Comparison of ENCODE assay signal across 15 cellular contexts in genomic region chr17:10162034-10162433, GRCh38. TPM values are rescaled to one million over a fixed set of nuclear protein-coding genes. Genes with fewer than 3 reads are reported as not detected.
DNase-seq lines count a peak whose midpoint lies in the region; ATAC-seq and TF ChIP-seq lines count a peak whose summit lies in the region.
"Had no signal": no experiment of that assay in that cellular context is flagged by ENCODE, and none has a peak within 500 bp of the region (broad histone marks: within the 10 kb centered on the region; RNA-seq: fewer than 3 reads in every experiment).

No MANE protein-coding gene starts in this region.

- in situ Hi-C loops in KBM-7 (cut with MboI; ENCODE audit: low pct_unique_long_range_greater_than_20kb, low sequenced_read_pairs), result no loop called here

- H3K9ac ChIP-seq in BLaER1 (peak overlapping the region; percentile 41; the same call in 1 of the 2 replicates), SK-N-SH (no peak overlapping the region)

- no peak overlapping the region for H3K4me3 ChIP-seq in BLaER1
- H3K4me3 ChIP-seq in SK-N-SH (ENCODE audit: low read depth in 2 of 2, low read length in 1 of 2), result no peak overlapping the region
- H3K4me3 ChIP-seq: ovary, testis had no signal

- H3K27ac ChIP-seq in BLaER1 (peak overlapping the region; percentile 60; the same call in 1 of the 2 replicates), SK-N-SH (ENCODE audit: low read depth in 2 of 2, low read length in 1 of 2) (no peak overlapping the region)
- H3K27ac ChIP-seq: ovary, testis had no signal

- H3K4me2 ChIP-seq in BLaER1 (peak overlapping the region; percentile 55), SK-N-SH (no peak overlapping the region)

- ATAC-seq in GM21737 (IDR thresholded peaks at IDR 0.05; ENCODE audit: unreplicated experiment), result no peak

- 14% methylated on average over 6 of the region's 7 CpGs for WGBS in SK-N-SH (ENCODE audit: low lambda C conversion rate)

- H2AFZ ChIP-seq in SK-N-SH (ENCODE audit: low read depth), result no peak overlapping the region

- POLR2A ChIA-PET in SK-N-SH (lab: Yijun Ruan, JAX), result no interaction called here

- TF ChIP-seq RAD21 in SK-N-SH (IDR thresholded peaks at IDR 0.05; ENCODE audit: low read length), result no peak

- peaks cover 86% of the 10 kb centered on the region for H3K4me1 ChIP-seq in BLaER1
- H3K4me1 ChIP-seq in SK-N-SH (ENCODE audit: control insufficient read depth in 1 of 2, insufficient read depth in 2 of 2, low read depth in 1 of 2, low read length in 1 of 2), result no peaks in the 10 kb centered on the region
- H3K4me1 ChIP-seq: testis had no signal

- CTCF ChIA-PET in SK-N-SH (lab: Yijun Ruan, JAX), result interaction anchor here (0.6 to 1.1 kb wide), 2 partner anchors 9 to 36 kb away, joined by 3 read pairs; no protein-coding TSS in a partner anchor

- H3K27me3 ChIP-seq in BLaER1 (no peaks in the 10 kb centered on the region), SK-N-SH (ENCODE audit: insufficient read depth) (no peaks in the 10 kb centered on the region; the same call in 1 of the 2 replicates)
- H3K27me3 ChIP-seq: ovary, testis had no signal

- no peaks in the 10 kb centered on the region for H3K36me3 ChIP-seq in BLaER1
- no peaks in the 10 kb centered on the region for H3K36me3 ChIP-seq in SK-N-SH (replicated peaks in 1 of 2; ENCODE audit: control insufficient read depth in 1 of 2, insufficient read depth in 2 of 2, low read length in 1 of 2)
- H3K36me3 ChIP-seq: ovary had no signal

- H3K9me3 ChIP-seq in BLaER1, result no peaks in the 10 kb centered on the region
- H3K9me3 ChIP-seq in SK-N-SH, result no peaks in the 10 kb centered on the region
- H3K9me3 ChIP-seq: ovary, testis had no signal

- peak; percentile 42 for DNase-seq in GM20000 (ENCODE audit: low spot score)
- peak; percentile 29 for DNase-seq in KBM-7
- DNase-seq in left kidney (ENCODE audit: low read depth, low spot score), result peak; percentile 31
- DNase-seq in activated naive CD4-positive, alpha-beta T cell (lab: John Stamatoyannopoulos, UW), result no peak
- no peak for DNase-seq in NOMO-1 (lab: John Stamatoyannopoulos, UW; ENCODE audit: unreplicated experiment in 2 of 2)
- DNase-seq in SK-N-SH, result no peak
- DNase-seq: activated CD4-positive, alpha-beta T cell treated with anti-CD3 and anti-CD28 coated beads for 1 hour; activated T-cell treated with anti-CD3 and anti-CD28 coated beads, Interleukin-2, amount 50 U/mL, for 48 hours; NCI-H146; NCI-H510A treated with DMSO at 0.1 percent for 48 hours; stimulated activated CD4-positive, alpha-beta T cell treated with anti-CD3 and anti-CD28 coated beads, Interleukin-12 subunit alpha, Interleukin-12 subunit beta, amount 100 ng/mL, for 4 hours; testis had no signal

- TF ChIP-seq EP300 in SK-N-SH (IDR thresholded peaks at IDR 0.05; ENCODE audit: borderline replicate concordance in 1 of 2, low read depth in 1 of 2, low read length in 1 of 2), result no peak

- no peaks in the 10 kb centered on the region for H3K9me2 ChIP-seq in SK-N-SH

- no peaks in the 10 kb centered on the region for H3F3A ChIP-seq in SK-N-SH (replicated peaks; ENCODE audit: insufficient read depth)

- H3K79me2 ChIP-seq in SK-N-SH (ENCODE audit: insufficient read depth), result no peaks in the 10 kb centered on the region

- TF ChIP-seq CTCF in GM20000 (IDR thresholded peaks at IDR 0.05; ENCODE audit: extremely low read depth, missing control alignments) (no peak), SK-N-SH (IDR thresholded peaks at IDR 0.05) (no peak)

- H4K20me1 ChIP-seq in BLaER1, result no peaks in the 10 kb centered on the region
- no peaks in the 10 kb centered on the region for H4K20me1 ChIP-seq in SK-N-SH (ENCODE audit: insufficient read depth)

TF ChIP-seq in SK-N-SH, 30 proteins besides CTCF, POLR2A, EP300 and RAD21:
- TF ChIP-seq GATA2 (CRISPR knock-in tag; IDR thresholded peaks at IDR 0.05) (no peak), TCF12 (IDR thresholded peaks at IDR 0.05) (no peak), POLR2AphosphoS5 (IDR thresholded peaks at IDR 0.05; ENCODE audit: low read depth, low read length) (no peak), FOXM1 (IDR thresholded peaks at IDR 0.05; ENCODE audit: low read depth) (no peak), TEAD4 (IDR thresholded peaks at IDR 0.05; ENCODE audit: borderline replicate concordance, insufficient read depth) (no peak), EZH2phosphoT487 (IDR thresholded peaks at IDR 0.05; ENCODE audit: borderline replicate concordance, low read depth) (no peak), NFIC (IDR thresholded peaks at IDR 0.05; ENCODE audit: borderline replicate concordance) (no peak), RXRA (IDR thresholded peaks at IDR 0.05; ENCODE audit: borderline replicate concordance, low read depth) (no peak), SMC3 (IDR thresholded peaks at IDR 0.05; ENCODE audit: low read depth, low read length) (no peak), CHD2 (IDR thresholded peaks at IDR 0.05; ENCODE audit: low read length, partially characterized antibody) (no peak), FOSL2 (IDR thresholded peaks at IDR 0.05; ENCODE audit: borderline replicate concordance, low read depth) (no peak), JUND (IDR thresholded peaks at IDR 0.05) (no peak), RFX5 (IDR thresholded peaks at IDR 0.05; ENCODE audit: low read length) (no peak), SIN3A (IDR thresholded peaks at IDR 0.05; ENCODE audit: borderline replicate concordance, low read depth, low read length) (no peak), PBX3 (IDR thresholded peaks at IDR 0.05) (no peak), REST (IDR thresholded peaks at IDR 0.05; ENCODE audit: low read depth, low read length) (no peak), MAX (IDR thresholded peaks at IDR 0.05; ENCODE audit: low read depth) (no peak), USF2 (IDR thresholded peaks at IDR 0.05; ENCODE audit: borderline replicate concordance, low read depth, low read length) (no peak), MEF2A (IDR thresholded peaks at IDR 0.05; ENCODE audit: borderline replicate concordance, low read depth) (no peak), YY1 (IDR thresholded peaks at IDR 0.05; ENCODE audit: low read depth) (no peak)

RNA-seq across cellular contexts. Expression of gene GAS7, which starts 36.4 kb away (rescaled TPM):
- polyA plus RNA-seq in SK-N-SH (2012; rRNA removed), result 0.12 and 0.24 TPM in 2 replicates
- polyA plus RNA-seq in SK-N-SH (2012; cell fraction: cytosol; rRNA removed), result 0.05 and 0.39 TPM in 2 replicates
- 0.16 and 0.25 TPM in 2 replicates for polyA plus RNA-seq in SK-N-SH (2012; cell fraction: nucleus; rRNA removed)

Comparison
In these comparisons a context has a peak if more than half of its experiments do, and no peak if none do; other contexts are left out.
1. DNase-seq: peak in GM20000 (single experiment), KBM-7 (single experiment) and left kidney (single experiment); none in activated naive CD4-positive, alpha-beta T cell (0 of 4), NOMO-1 (0 of 2) and SK-N-SH (single experiment).